27 cellular contexts compared by ENCODE assay signal in genomic region chr10:62765726-62766125, GRCh38. TPM values are rescaled to one million over a fixed set of nuclear protein-coding genes. Genes with fewer than 3 reads are reported as not detected.
"Had no signal": no experiment of that assay in that cellular context is flagged by ENCODE, and none has a peak within 500 bp of the region (broad histone marks: within the 10 kb centered on the region; RNA-seq: fewer than 3 reads in every experiment).

No MANE protein-coding gene starts in this region.

- H3K27ac ChIP-seq: adrenal gland, body of pancreas, esophagus muscularis mucosa, foreskin keratinocyte, gastrocnemius medialis had no signal

- H3K4me3 Mint-ChIP-seq: activated CD4-positive, alpha-beta memory T cell treated with anti-CD3 and anti-CD28 coated beads for 36 hours; activated CD4-positive, alpha-beta T cell treated with anti-CD3 and anti-CD28 coated beads for 36 hours; activated CD4-positive, alpha-beta T cell treated with anti-CD3 and anti-CD28 coated beads, Interleukin-2, amount 10 ng/mL, durations not matched to agents 24 days and 14 days; activated T-cell treated with anti-CD3 and anti-CD28 coated beads, Interleukin-2, amount 50 U/mL, for 4 hours; activated T-helper 17 cell treated with anti-CD3 and anti-CD28 coated beads, Interleukin-2, amount 50 U/mL, for 72 hours; effector memory CD8-positive, alpha-beta T cell had no signal

- DNase-seq: activated CD4-positive, alpha-beta memory T cell treated with anti-CD3 and anti-CD28 coated beads for 36 hours; activated CD4-positive, alpha-beta T cell treated with anti-CD3 and anti-CD28 coated beads for 36 hours; activated CD4-positive, alpha-beta T cell treated with anti-CD3 and anti-CD28 coated beads, Interleukin-2, amount 10 ng/mL, durations not matched to agents 24 days and 14 days; activated CD4-positive, CD25-positive, alpha-beta regulatory T cell; activated CD4-positive, CD25-positive, alpha-beta regulatory T cell treated with anti-CD3 and anti-CD28 coated beads, Interleukin-2, amount 50 U/mL, for 72 hours; activated CD8-positive, alpha-beta memory T cell treated with anti-CD3 and anti-CD28 coated beads for 24 hours; activated effector memory CD4-positive, alpha-beta T cell treated with Interleukin-2 at 50 U/mL for 16 hours; activated gamma-delta T cell treated with Interleukin-2 at 50 U/mL for 16 hours; activated naive CD4-positive, alpha-beta T cell treated with Interleukin-2 at 50 U/mL for 16 hours; activated T-cell treated with anti-CD3 and anti-CD28 coated beads, Interleukin-2, amount 50 U/mL, for 4 hours; adrenal gland; amygdala; aorta; body of pancreas; caudate nucleus; cortex of kidney; dermis blood vessel endothelial cell; effector CD4-positive, alpha-beta T cell; effector memory CD8-positive, alpha-beta T cell; erythroblast; foreskin keratinocyte; gastrocnemius medialis; T-helper 2 cell had no signal

- H3K9me3 ChIP-seq: adrenal gland, body of pancreas, esophagus muscularis mucosa, gastrocnemius medialis had no signal

- FAIRE-seq: colon had no signal

- H3K4me1 ChIP-seq: adrenal gland, body of pancreas, foreskin keratinocyte had no signal

- H3K9me3 Mint-ChIP-seq: activated CD4-positive, alpha-beta memory T cell treated with anti-CD3 and anti-CD28 coated beads for 36 hours; activated naive CD4-positive, alpha-beta T cell treated with anti-CD3 and anti-CD28 coated beads, Interleukin-2, amount 50 U/mL, for 72 hours; activated T-cell treated with anti-CD3 and anti-CD28 coated beads, Interleukin-2, amount 50 U/mL, for 4 hours; activated T-helper 17 cell treated with anti-CD3 and anti-CD28 coated beads, Interleukin-2, amount 50 U/mL, for 72 hours; effector memory CD8-positive, alpha-beta T cell had no signal

- H3K27ac Mint-ChIP-seq: activated CD4-positive, alpha-beta memory T cell treated with anti-CD3 and anti-CD28 coated beads for 36 hours; activated CD4-positive, alpha-beta T cell treated with anti-CD3 and anti-CD28 coated beads for 36 hours; activated CD4-positive, alpha-beta T cell treated with anti-CD3 and anti-CD28 coated beads, Interleukin-2, amount 10 ng/mL, durations not matched to agents 24 days and 14 days; activated naive CD4-positive, alpha-beta T cell treated with anti-CD3 and anti-CD28 coated beads, Interleukin-2, amount 50 U/mL, for 72 hours; activated T-helper 17 cell treated with anti-CD3 and anti-CD28 coated beads, Interleukin-2, amount 50 U/mL, for 72 hours; effector memory CD8-positive, alpha-beta T cell had no signal

- H3K27me3 ChIP-seq: adrenal gland, body of pancreas, esophagus muscularis mucosa, foreskin keratinocyte, gastrocnemius medialis had no signal

- H3K27me3 Mint-ChIP-seq: activated CD4-positive, alpha-beta memory T cell treated with anti-CD3 and anti-CD28 coated beads for 36 hours; activated CD4-positive, alpha-beta T cell treated with anti-CD3 and anti-CD28 coated beads for 36 hours; activated T-helper 17 cell treated with anti-CD3 and anti-CD28 coated beads, Interleukin-2, amount 50 U/mL, for 72 hours; effector memory CD8-positive, alpha-beta T cell had no signal

- H3K4me1 Mint-ChIP-seq: activated T-helper 17 cell treated with anti-CD3 and anti-CD28 coated beads, Interleukin-2, amount 50 U/mL, for 72 hours had no signal

- ATAC-seq: activated CD4-positive, alpha-beta T cell treated with anti-CD3 and anti-CD28 coated beads for 36 hours; activated naive CD4-positive, alpha-beta T cell treated with anti-CD3 and anti-CD28 coated beads, Interleukin-2, amount 50 U/mL, for 72 hours; activated T-cell treated with anti-CD3 and anti-CD28 coated beads, Interleukin-2, amount 50 U/mL, for 4 hours; activated T-helper 17 cell treated with anti-CD3 and anti-CD28 coated beads, Interleukin-2, amount 50 U/mL, for 72 hours; body of pancreas; effector memory CD8-positive, alpha-beta T cell; foreskin keratinocyte; gastrocnemius medialis had no signal

- H3K36me3 Mint-ChIP-seq: activated CD4-positive, alpha-beta memory T cell treated with anti-CD3 and anti-CD28 coated beads for 36 hours had no signal

RNA-seq across cellular contexts. Expression of gene EGR2, which starts 50.4 kb away (rescaled TPM):
- total RNA-seq: foreskin keratinocyte had no signal
